In genomic region chr2:20592106-20593071, GRCh38 we compare ENCODE assay signal across 10 cellular contexts. TPM values are rescaled to one million over a fixed set of nuclear protein-coding genes. Genes with fewer than 3 reads are reported as not detected.
DNase-seq lines count a peak whose midpoint lies in the region; ATAC-seq and TF ChIP-seq lines count a peak whose summit lies in the region.
"Had no signal": no experiment of that assay in that cellular context is flagged by ENCODE, and none has a peak within 500 bp of the region (broad histone marks: within the 10 kb centered on the region; RNA-seq: fewer than 3 reads in every experiment).

No MANE protein-coding gene starts in this region.

- H2BK5ac ChIP-seq in IMR-90 (ENCODE audit: low read depth, low read length, poor library complexity, severe bottlenecking) = peak overlapping the region; percentile 93

- dilution Hi-C loops in IMR-90 (cut with HindIII; ENCODE audit: low sequenced_read_pairs, unreplicated experiment) = no loop called here

- BruUV-seq in IMR-90 (replicated peaks; lab: Mats Ljungman, UMichigan) = no TSS peak

- intact Hi-C loops in IMR-90 (cut with micrococcal nuclease) = no loop called here

- peaks cover 41% of the 10 kb centered on the region for H3K4me1 Mint-ChIP-seq in nephron
- H3K4me1 Mint-ChIP-seq in stimulated activated naive B cell treated with anti-CD40 and anti-IgM and Interleukin-4, amounts not matched to agents 10 μg/mL and 1 μg/mL and 100 μg/mL, for 72 hours = peaks cover 45 to 67% of the 10 kb centered on the region in 2 donors

- H4K91ac ChIP-seq in IMR-90 (ENCODE audit: insufficient read depth, low read depth, low read length) = peak overlapping the region; percentile 100

- H3K9me3 Mint-ChIP-seq in nephron = no peaks in the 10 kb centered on the region
- no peaks in the 10 kb centered on the region for H3K9me3 Mint-ChIP-seq in stimulated activated naive B cell treated with anti-CD40 and anti-IgM and Interleukin-4, amounts not matched to agents 10 μg/mL and 1 μg/mL and 100 μg/mL, for 72 hours
- H3K9me3 Mint-ChIP-seq: CD4-positive, alpha-beta memory T cell had no signal

- peak overlapping the region; percentile 100 for H2BK20ac ChIP-seq in IMR-90 (ENCODE audit: low read depth, low read length)

- H3K79me1 ChIP-seq in IMR-90 (ENCODE audit: low read depth in 1 of 2, low read length in 2 of 2) = peaks cover 0 to 7% of the 10 kb centered on the region in 2 experiments; a peak in 1 of 4 replicates

- TF ChIP-seq POLR2A in IMR-90 (IDR thresholded peaks at IDR 0.05; ENCODE audit: low read depth, low read length) = no peak

- peak overlapping the region; percentile 93 to 96 for H4K8ac ChIP-seq in IMR-90 (ENCODE audit: low read depth in 2 of 2, low read length in 2 of 2)

- in situ Hi-C loops in IMR-90 (cut with MboI; ENCODE audit: low sequenced_read_pairs) (no loop called here), brain microvascular endothelial cell (cut with HindIII; ENCODE audit: low pct_ligation_motif_present, low sequenced_read_pairs) (no loop called here)

- 95% methylated on average over 11 of the region's 22 CpGs; no CpG with 5 or more reads in 1 of the 2 experiments for WGBS in IMR-90 (ENCODE audit: extremely low coverage in 2 of 2, insufficient read length in 1 of 2), 2 experiments

- H2AK5ac ChIP-seq in IMR-90 (ENCODE audit: low read depth, low read length) = peak overlapping the region; percentile 100

- H3K27me3 ChIP-seq in BE2C (no peaks in the 10 kb centered on the region), IMR-90 (ENCODE audit: control insufficient read depth, insufficient read depth, low read length) (no peaks in the 10 kb centered on the region), brain microvascular endothelial cell (replicated peaks) (no peaks in the 10 kb centered on the region)

- H3K9ac ChIP-seq in IMR-90 (ENCODE audit: low read depth, low read length) = no peak overlapping the region

- H3K36me3 ChIP-seq in BE2C = no peaks in the 10 kb centered on the region
- H3K36me3 ChIP-seq in IMR-90 (ENCODE audit: control insufficient read depth, insufficient read depth, low read length) = no peaks in the 10 kb centered on the region
- no peaks in the 10 kb centered on the region for H3K36me3 ChIP-seq in brain microvascular endothelial cell (replicated peaks)

- H4K5ac ChIP-seq in IMR-90 (ENCODE audit: low read depth, low read length) = peak overlapping the region; percentile 95; the same call in 1 of the 2 replicates

- no peak for TF ChIP-seq RAD21 in IMR-90 (IDR thresholded peaks at IDR 0.05; ENCODE audit: low read length)

- CTCF ChIA-PET in IMR-90 (lab: Yijun Ruan, JAX) = no interaction called here

- H3K27ac Mint-ChIP-seq in nephron = peak overlapping the region in 2 of 3 experiments; percentile 45 to 65
- H3K27ac Mint-ChIP-seq in stimulated activated naive B cell treated with anti-CD40 and anti-IgM and Interleukin-4, amounts not matched to agents 10 μg/mL and 1 μg/mL and 100 μg/mL, for 72 hours = no peak overlapping the region
- H3K27ac Mint-ChIP-seq: activated CD8-positive, alpha-beta T cell treated with anti-CD3 and anti-CD28 coated beads, Interleukin-2, amount 10 ng/mL, durations not matched to agents 7 days and 5 days; CD4-positive, alpha-beta memory T cell had no signal

- H3K27me3 Mint-ChIP-seq in nephron (ENCODE audit: low read depth) = peaks cover 10% of the 10 kb centered on the region
- peaks cover 25 to 32% of the 10 kb centered on the region in 2 donors for H3K27me3 Mint-ChIP-seq in stimulated activated naive B cell treated with anti-CD40 and anti-IgM and Interleukin-4, amounts not matched to agents 10 μg/mL and 1 μg/mL and 100 μg/mL, for 72 hours
- H3K27me3 Mint-ChIP-seq: CD4-positive, alpha-beta memory T cell had no signal

- no peak overlapping the region for H3K4me2 ChIP-seq in IMR-90 (ENCODE audit: low read depth, low read length)

- DNase-seq in BE2C (no peak), IMR-90 (no peak), brain microvascular endothelial cell (no peak), A172 (ENCODE audit: low spot score) (no peak), LoVo (ENCODE audit: low spot score) (no peak)
- no peak for DNase-seq in stimulated activated naive B cell treated with anti-CD40 and anti-IgM and Interleukin-4, amounts not matched to agents 10 μg/mL and 1 μg/mL and 100 μg/mL, for 72 hours
- DNase-seq: activated CD8-positive, alpha-beta T cell treated with anti-CD3 and anti-CD28 coated beads, Interleukin-2, amount 10 ng/mL, durations not matched to agents 7 days and 5 days; CD4-positive, alpha-beta memory T cell had no signal

- no peak for ATAC-seq in IMR-90 (ENCODE audit: low read depth)
- no peak for ATAC-seq in GM21360 (IDR thresholded peaks at IDR 0.05; ENCODE audit: unreplicated experiment)
- no peak for ATAC-seq in stimulated activated naive B cell treated with anti-CD40 and anti-IgM and Interleukin-4, amounts not matched to agents 10 μg/mL and 1 μg/mL and 100 μg/mL, for 72 hours (replicated peaks)
- ATAC-seq: activated CD8-positive, alpha-beta T cell treated with anti-CD3 and anti-CD28 coated beads, Interleukin-2, amount 10 ng/mL, durations not matched to agents 7 days and 5 days had no signal

- H3K56ac ChIP-seq in IMR-90 (ENCODE audit: extremely low read depth, insufficient read depth, low read length) = no peak overlapping the region

- peak; percentile 31 for TF ChIP-seq CTCF in BE2C (IDR thresholded peaks at IDR 0.05; ENCODE audit: low read depth, low read length)
- no peak for TF ChIP-seq CTCF in IMR-90 (conservative IDR thresholded peaks at IDR 0.05; ENCODE audit: low read depth, low read length)
- peak; percentile 38 for TF ChIP-seq CTCF in brain microvascular endothelial cell (IDR thresholded peaks at IDR 0.05; ENCODE audit: low read depth, low read length, missing control alignments)
- TF ChIP-seq CTCF in nephron (IDR thresholded peaks at IDR 0.05; ENCODE audit: unreplicated experiment in 3 of 3) = no peak

- no peaks in the 10 kb centered on the region for H3K36me3 Mint-ChIP-seq in nephron (ENCODE audit: low read depth)
- H3K36me3 Mint-ChIP-seq in stimulated activated naive B cell treated with anti-CD40 and anti-IgM and Interleukin-4, amounts not matched to agents 10 μg/mL and 1 μg/mL and 100 μg/mL, for 72 hours = peaks cover 9 to 11% of the 10 kb centered on the region in 2 donors

- no peak overlapping the region for H3K4me3 Mint-ChIP-seq in nephron
- H3K4me3 Mint-ChIP-seq in stimulated activated naive B cell treated with anti-CD40 and anti-IgM and Interleukin-4, amounts not matched to agents 10 μg/mL and 1 μg/mL and 100 μg/mL, for 72 hours = no peak overlapping the region
- H3K4me3 Mint-ChIP-seq: activated CD8-positive, alpha-beta T cell treated with anti-CD3 and anti-CD28 coated beads, Interleukin-2, amount 10 ng/mL, durations not matched to agents 7 days and 5 days; CD4-positive, alpha-beta memory T cell had no signal

- H3K27ac ChIP-seq in IMR-90 (ENCODE audit: insufficient read depth, low read length) (peak overlapping the region; percentile 89), brain microvascular endothelial cell (peak overlapping the region; percentile 88)

- peak overlapping the region; percentile 24 for H2AFZ ChIP-seq in IMR-90 (replicated peaks; ENCODE audit: low read length, poor library complexity)

- H4K20me1 ChIP-seq in IMR-90 (ENCODE audit: insufficient read depth, low read length) = no peaks in the 10 kb centered on the region

- H3K14ac ChIP-seq in IMR-90 (replicated peaks; ENCODE audit: low read depth, low read length) = peak overlapping the region; percentile 95

- peak overlapping the region; percentile 100; the same call in 2 of the 3 replicates for H2BK15ac ChIP-seq in IMR-90 (ENCODE audit: low read depth, low read length)

- POLR2A ChIA-PET in IMR-90 (lab: Charles Lee; ENCODE audit: unreplicated experiment) = no interaction called here

- H3K4me1 ChIP-seq in BE2C (peaks cover 11% of the 10 kb centered on the region), IMR-90 (ENCODE audit: control insufficient read depth, insufficient read depth, low read length) (peaks cover 48% of the 10 kb centered on the region)

- H3K23ac ChIP-seq in IMR-90 (ENCODE audit: low read depth, low read length) = peak overlapping the region; percentile 97; the same call in 1 of the 2 replicates

- peak overlapping the region; percentile 85 for H2AK9ac ChIP-seq in IMR-90 (replicated peaks; ENCODE audit: low read depth, low read length, poor library complexity)

- peak overlapping the region; percentile 98 for H3K18ac ChIP-seq in IMR-90 (ENCODE audit: low read depth, low read length)

- H3K9me3 ChIP-seq in BE2C = no peaks in the 10 kb centered on the region
- no peaks in the 10 kb centered on the region for H3K9me3 ChIP-seq in IMR-90 (ENCODE audit: control insufficient read depth, insufficient read depth, low read length)

- peaks cover 57% of the 10 kb centered on the region for H3K9me1 ChIP-seq in IMR-90 (ENCODE audit: insufficient read depth, low read length)

- H3K4ac ChIP-seq in IMR-90 (ENCODE audit: low read depth, low read length) = peak overlapping the region; percentile 99

- no peak overlapping the region for H3K4me3 ChIP-seq in BE2C (ENCODE audit: low read depth, low read length)
- H3K4me3 ChIP-seq in IMR-90 (ENCODE audit: insufficient read depth, low read depth, low read length) = no peak overlapping the region
- no peak overlapping the region for H3K4me3 ChIP-seq in brain microvascular endothelial cell (ENCODE audit: low read depth, low read length)

- peak overlapping the region; percentile 100 for H2BK120ac ChIP-seq in IMR-90 (ENCODE audit: low read depth, low read length)

TF ChIP-seq in IMR-90, 13 proteins besides CTCF, POLR2A, EP300 and RAD21 (continues in another document):
- TF ChIP-seq CEBPB (IDR thresholded peaks at IDR 0.05; ENCODE audit: low read depth, low read length) (no peak), BHLHE40 (IDR thresholded peaks at IDR 0.05; ENCODE audit: low read depth, low read length) (no peak), MXI1 (IDR thresholded peaks at IDR 0.05; ENCODE audit: borderline replicate concordance, low read depth, low read length) (no peak), FOS (IDR thresholded peaks at IDR 0.05; ENCODE audit: low read depth, low read length) (no peak), ELK1 (IDR thresholded peaks at IDR 0.05; ENCODE audit: borderline replicate concordance, low read depth, low read length) (no peak)

RNA-seq across cellular contexts. Expression of gene HS1BP3, which starts 58.5 kb away (rescaled TPM):
- 28.3 TPM for polyA plus RNA-seq in BE2C (2012; ENCODE audit: insufficient read depth, insufficient read length, low read depth)
- total RNA-seq in IMR-90 (2012; rRNA removed) = 9.0 and 10.3 TPM in 2 replicates
- polyA plus RNA-seq in IMR-90 (2012; rRNA removed) = 13.6 and 14.8 TPM in 2 replicates
- polyA plus RNA-seq in IMR-90 (2012; cell fraction: cytosol; rRNA removed) = 12.6 and 13.7 TPM in 2 replicates
- 34.4 and 38.9 TPM in 2 replicates for polyA plus RNA-seq in IMR-90 (2012; cell fraction: nucleus; rRNA removed; ENCODE audit: low replicate concordance)
- 32.3 and 43.9 TPM in 2 replicates for total RNA-seq in A172 (2014; rRNA removed; shearing (Covaris generic))

Comparison
In these comparisons a context has a peak if more than half of its experiments do, and no peak if none do; other contexts are left out.
1. CTCF ChIP-seq: peak in BE2C (single experiment) and brain microvascular endothelial cell (single experiment); none in IMR-90 (single experiment) and nephron (0 of 3).